In genomic region chr11:118921121-118921928, GRCh38 we compare ENCODE assay signal across 1 cellular context.
A peak's percentile ranks its signal among the peaks of the same experiment; 100 is the strongest.
TF ChIP-seq lines count a peak whose summit lies in the region.

No MANE protein-coding gene starts in this region.

TF ChIP-seq in HepG2, 621 proteins besides CTCF, POLR2A, EP300 and RAD21 (continued from another document and continues in another):
- TF ChIP-seq ZNF496 (CRISPR knock-in tag; IDR thresholded peaks at IDR 0.05; ENCODE audit: insufficient replicate concordance) (no peak), ARID2 (CRISPR knock-in tag; IDR thresholded peaks at IDR 0.05; ENCODE audit: borderline replicate concordance) (no peak), NONO (IDR thresholded peaks at IDR 0.05) (no peak), NONO (CRISPR knock-in tag; conservative IDR thresholded peaks at IDR 0.05) (peak; percentile 54), THAP8 (CRISPR knock-in tag; IDR thresholded peaks at IDR 0.05; ENCODE audit: borderline replicate concordance) (no peak), ZNF17 (CRISPR knock-in tag; IDR thresholded peaks at IDR 0.05) (no peak), MED13 (CRISPR knock-in tag; IDR thresholded peaks at IDR 0.05) (no peak), ZKSCAN5 (CRISPR knock-in tag; IDR thresholded peaks at IDR 0.05) (no peak), SP5 (CRISPR knock-in tag; IDR thresholded peaks at IDR 0.05; ENCODE audit: borderline replicate concordance, low read depth) (peak; percentile 99), KDM2A (CRISPR knock-in tag; IDR thresholded peaks at IDR 0.05; ENCODE audit: borderline replicate concordance, low read depth) (no peak), RORA (CRISPR knock-in tag; IDR thresholded peaks at IDR 0.05) (no peak), ZFP1 (CRISPR knock-in tag; IDR thresholded peaks at IDR 0.05) (peak; percentile 36; the same call in 1 of the 2 replicates), NFE2L1 (CRISPR knock-in tag; IDR thresholded peaks at IDR 0.05; ENCODE audit: borderline replicate concordance) (no peak), ZNF720 (CRISPR knock-in tag; IDR thresholded peaks at IDR 0.05) (no peak), HNRNPH1 (optimal IDR thresholded peaks at IDR 0.05; ENCODE audit: low read depth, low read length) (no peak), ZNF646 (CRISPR knock-in tag; IDR thresholded peaks at IDR 0.05) (peak; percentile 98), ZNF574 (CRISPR knock-in tag; IDR thresholded peaks at IDR 0.05) (no peak; the same call in 1 of the 2 replicates), NCOA2 (CRISPR knock-in tag; IDR thresholded peaks at IDR 0.05) (peak; percentile 88), GZF1 (CRISPR knock-in tag; IDR thresholded peaks at IDR 0.05) (no peak), ZNF550 (CRISPR knock-in tag; IDR thresholded peaks at IDR 0.05; ENCODE audit: borderline replicate concordance) (no peak), DZIP1 (CRISPR knock-in tag; IDR thresholded peaks at IDR 0.05) (no peak), BCL6 (CRISPR knock-in tag; IDR thresholded peaks at IDR 0.05) (peak; percentile 75), ZNF687 (CRISPR knock-in tag; IDR thresholded peaks at IDR 0.05) (peak; percentile 24; the same call in 1 of the 2 replicates), ZSCAN12 (CRISPR knock-in tag; IDR thresholded peaks at IDR 0.05) (no peak), EHMT2 (IDR thresholded peaks at IDR 0.05; ENCODE audit: borderline replicate concordance, low read depth, low read length) (no peak), E2F1 (CRISPR knock-in tag; IDR thresholded peaks at IDR 0.05) (no peak), ZNF652 (CRISPR knock-in tag; IDR thresholded peaks at IDR 0.05; ENCODE audit: borderline replicate concordance, low read depth) (peak; percentile 55; the same call in 1 of the 2 replicates), ZNF10 (CRISPR knock-in tag; IDR thresholded peaks at IDR 0.05; ENCODE audit: borderline replicate concordance, low read depth) (no peak), GLI4 (CRISPR knock-in tag; IDR thresholded peaks at IDR 0.05; ENCODE audit: borderline replicate concordance) (no peak), ZNF484 (CRISPR knock-in tag; IDR thresholded peaks at IDR 0.05; ENCODE audit: borderline replicate concordance, low read depth) (no peak), ZNF549 (CRISPR knock-in tag; IDR thresholded peaks at IDR 0.05) (no peak), BCL3 (CRISPR knock-in tag; IDR thresholded peaks at IDR 0.05) (peak; percentile 48; the same call in 1 of the 2 replicates), NFKB2 (CRISPR knock-in tag; IDR thresholded peaks at IDR 0.05; ENCODE audit: borderline replicate concordance) (no peak), HNF4G (IDR thresholded peaks at IDR 0.05; ENCODE audit: borderline replicate concordance, low read depth, low read length) (peak; percentile 78; the same call in 1 of the 2 replicates), HNF4G (CRISPR knock-in tag; IDR thresholded peaks at IDR 0.05; ENCODE audit: borderline replicate concordance, low read depth) (no peak), ZNF619 (CRISPR knock-in tag; IDR thresholded peaks at IDR 0.05) (no peak), ZNF441 (CRISPR knock-in tag; IDR thresholded peaks at IDR 0.05; ENCODE audit: borderline replicate concordance) (0 out of 2 replicates have a peak, but pooled peaks have one; percentile 31), ZNF235 (CRISPR knock-in tag; IDR thresholded peaks at IDR 0.05; ENCODE audit: borderline replicate concordance) (no peak), ZBTB42 (CRISPR knock-in tag; IDR thresholded peaks at IDR 0.05) (no peak), THAP11 (CRISPR knock-in tag; IDR thresholded peaks at IDR 0.05) (peak; percentile 70), ZNF710 (CRISPR knock-in tag; IDR thresholded peaks at IDR 0.05; ENCODE audit: borderline replicate concordance) (no peak; the same call in 1 of the 2 replicates)
